8 cellular contexts compared by ENCODE assay signal in genomic region chr11:6473481-6474422, GRCh38.
DNase-seq lines count a peak whose midpoint lies in the region; ATAC-seq and TF ChIP-seq lines count a peak whose summit lies in the region.

Gene TRIM3 (minus strand): TSS chr11:6473941. CDS start chr11:6465695, 8,246 bp downstream.

- H3K9me3 Mint-ChIP-seq in memory B cell: no peaks in the 10 kb centered on the region

- H3K36me3 Mint-ChIP-seq in memory B cell: peaks cover 5% of the 10 kb centered on the region

- ATAC-seq in HG03442 (IDR thresholded peaks at IDR 0.05; ENCODE audit: unreplicated experiment) (peak; percentile 64), memory B cell (ENCODE audit: low read depth) (peak; percentile 83)

- no peaks in the 10 kb centered on the region for H3K27me3 ChIP-seq in effector memory CD4-positive, alpha-beta T cell (replicated peaks; ENCODE audit: control insufficient read depth, insufficient read depth, low read length, poor library complexity, severe bottlenecking)

- peak; percentile 59 for TF ChIP-seq CTCF in AG09319 (IDR thresholded peaks at IDR 0.05; ENCODE audit: low read depth, low read length)

- DNase-seq in AG09319 (ENCODE audit: extremely low read depth, low read depth) (peak; percentile 78), NCI-H748 (lab: John Stamatoyannopoulos, UW; ENCODE audit: unreplicated experiment) (peak; percentile 90), memory B cell (ENCODE audit: low spot score in 2 of 2) (peak; percentile 42 to 50)
- DNase-seq in activated CD8-positive, alpha-beta memory T cell treated with anti-CD3 and anti-CD28 coated beads for 24 hours: peak; percentile 84
- peak; percentile 74 to 78 (median 77) for DNase-seq in effector memory CD4-positive, alpha-beta T cell
- DNase-seq in stimulated activated CD8-positive, alpha-beta memory T cell treated with anti-CD3 and anti-CD28 coated beads, Interleukin-12 subunit alpha, Interleukin-12 subunit beta, amount 100 ng/mL, for 1 hour (ENCODE audit: low read depth): peak; percentile 54

- peak within 1 kb of the TSS; percentile 65 for H3K27ac ChIP-seq in effector memory CD4-positive, alpha-beta T cell (ENCODE audit: insufficient read depth, low read length, poor library complexity, severe bottlenecking)

- H3K9me3 ChIP-seq in effector memory CD4-positive, alpha-beta T cell (ENCODE audit: control insufficient read depth, low read length): no peaks in the 10 kb centered on the region

- no peaks in the 10 kb centered on the region for H3K27me3 Mint-ChIP-seq in memory B cell

- H3K4me3 Mint-ChIP-seq in memory B cell: peak within 1 kb of the TSS; percentile 89

- H3K4me3 ChIP-seq in effector memory CD4-positive, alpha-beta T cell (ENCODE audit: insufficient read depth, low read depth, low read length, poor library complexity, severe bottlenecking): peak within 1 kb of the TSS; percentile 58

- H3K4me1 ChIP-seq in effector memory CD4-positive, alpha-beta T cell (ENCODE audit: control insufficient read depth, insufficient read depth, low read length, poor library complexity, severe bottlenecking): peaks cover 10% of the 10 kb centered on the region

- peaks cover 13% of the 10 kb centered on the region for H3K36me3 ChIP-seq in effector memory CD4-positive, alpha-beta T cell (ENCODE audit: control insufficient read depth, insufficient read depth, low read length)

- peak within 1 kb of the TSS; percentile 83 for H3K27ac Mint-ChIP-seq in memory B cell

- peaks cover 6% of the 10 kb centered on the region for H3K4me1 Mint-ChIP-seq in memory B cell

- TF ChIP-seq POLR2A in GM19099 (IDR thresholded peaks at IDR 0.05; ENCODE audit: extremely low read depth, insufficient read length, low read depth): peak; percentile 51

Comparison
In these comparisons a context has a peak if more than half of its experiments do, and no peak if none do; other contexts are left out.
1. Peak in every context shown above with its lines: DNase-seq, ATAC-seq, H3K4me3 ChIP-seq and H3K27ac ChIP-seq.